ENCODE assay signal across 9 cellular contexts in the genomic region with DNA sequence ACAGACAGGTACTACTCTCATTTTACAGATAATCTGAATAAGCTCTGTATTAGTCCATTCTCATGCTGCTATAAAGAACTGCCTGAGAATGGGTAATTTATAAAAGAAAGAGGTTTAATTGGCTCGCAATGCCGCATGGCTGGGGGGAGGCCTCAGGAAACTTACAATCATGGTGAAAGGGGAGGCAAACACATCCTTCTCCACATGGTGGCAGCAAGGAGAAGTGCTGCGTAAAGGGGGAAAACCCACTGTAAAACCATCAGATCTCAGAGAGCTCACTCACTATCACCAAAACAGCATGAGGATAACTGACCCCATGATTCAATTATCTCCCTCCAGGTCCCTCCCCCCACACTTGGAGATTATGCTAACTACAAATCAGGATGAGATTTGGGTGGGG.
DNase-seq lines count a peak whose midpoint lies in the region; ATAC-seq and TF ChIP-seq lines count a peak whose summit lies in the region.
"Had no signal": no experiment of that assay in that cellular context is flagged by ENCODE, and none has a peak within 500 bp of the region (broad histone marks: within the 10 kb centered on the region; RNA-seq: fewer than 3 reads in every experiment).

No MANE protein-coding gene starts in this region.

- ATAC-seq in lower lobe of right lung = no peak
- no peak for ATAC-seq in stimulated activated naive CD8-positive, alpha-beta T cell treated with anti-CD3 and anti-CD28 coated beads, Interleukin-15, Interleukin-2, amounts not matched to agents 100 U/mL and 50 U/mL, for 24 hours
- no peak for ATAC-seq in HG03460 (IDR thresholded peaks at IDR 0.05; ENCODE audit: unreplicated experiment)

- no peaks in the 10 kb centered on the region for H3K27me3 ChIP-seq in lower lobe of right lung (ENCODE audit: low read depth)

- no peaks in the 10 kb centered on the region for H3K4me1 ChIP-seq in HEK293 (ENCODE audit: control insufficient read depth, insufficient read depth, low read length)
- H3K4me1 ChIP-seq in lower lobe of right lung = no peaks in the 10 kb centered on the region

- CTCF ChIA-PET in HEK293 (lab: Yijun Ruan, JAX) = interaction anchor here (0.6 to 1.7 kb wide), 5 partner anchors 13 to 335 kb away, joined by 3 read pairs; no protein-coding TSS in a partner anchor

- POLR2A ChIA-PET in HEK293 (lab: Yijun Ruan, JAX) = no interaction called here

- TF ChIP-seq CTCF in HEK293 (tag by site-specific recombination; IDR thresholded peaks at IDR 0.05) (no peak; the same call in 1 of the 2 replicates), lower lobe of right lung (IDR thresholded peaks at IDR 0.05) (no peak)

- DNase-seq in NCI-H1092 treated with DMSO at 0.1 percent for 48 hours (lab: John Stamatoyannopoulos, UW) = peak; percentile 5
- DNase-seq in NCI-H1092 (lab: John Stamatoyannopoulos, UW) = no peak
- peak; percentile 60 for DNase-seq in RPMI7951 (ENCODE audit: low read depth)
- peak; percentile 50 for DNase-seq in kidney tubule cell (ENCODE audit: low spot score)
- no peak for DNase-seq in lower lobe of right lung
- no peak for DNase-seq in stimulated activated naive CD8-positive, alpha-beta T cell treated with anti-CD3 and anti-CD28 coated beads, Interleukin-15, Interleukin-2, amounts not matched to agents 100 U/mL and 50 U/mL, for 24 hours
- DNase-seq: NCI-H1105 treated with DMSO at 0.1 percent for 48 hours had no signal

- intact Hi-C loops in lower lobe of right lung (cut with DNase I) = no loop called here

- no peak overlapping the region for H3K27ac ChIP-seq in HEK293 (ENCODE audit: extremely low read depth, low read depth, low read length)
- H3K27ac ChIP-seq in lower lobe of right lung = no peak overlapping the region

- H3K9me3 ChIP-seq in HEK293 (ENCODE audit: control insufficient read depth, insufficient read depth, low read depth, low read length) (no peaks in the 10 kb centered on the region), lower lobe of right lung (no peaks in the 10 kb centered on the region)

- H3K4me3 ChIP-seq in HEK293 (ENCODE audit: low read depth, low read length) = no peak overlapping the region
- no peak overlapping the region for H3K4me3 ChIP-seq in lower lobe of right lung

- H3K36me3 ChIP-seq in HEK293 (ENCODE audit: control insufficient read depth in 2 of 2, insufficient read depth in 1 of 2, low read length in 2 of 2) = no peaks in the 10 kb centered on the region
- H3K36me3 ChIP-seq in lower lobe of right lung = no peaks in the 10 kb centered on the region

TF ChIP-seq in HEK293, 187 proteins besides CTCF, POLR2A, EP300 and RAD21:
- TF ChIP-seq ZNF121 (tag by site-specific recombination; IDR thresholded peaks at IDR 0.05) = no peak
- no peak for TF ChIP-seq ZNF2 (tag by site-specific recombination; IDR thresholded peaks at IDR 0.05)
- TF ChIP-seq KLF16 (tag by site-specific recombination; IDR thresholded peaks at IDR 0.05) = no peak
- TF ChIP-seq ZNF654 (tag by site-specific recombination; IDR thresholded peaks at IDR 0.05; ENCODE audit: low read depth) = 0 out of 2 replicates have a peak, but pooled peaks have one; percentile 15
- TF ChIP-seq, protein P1, sequence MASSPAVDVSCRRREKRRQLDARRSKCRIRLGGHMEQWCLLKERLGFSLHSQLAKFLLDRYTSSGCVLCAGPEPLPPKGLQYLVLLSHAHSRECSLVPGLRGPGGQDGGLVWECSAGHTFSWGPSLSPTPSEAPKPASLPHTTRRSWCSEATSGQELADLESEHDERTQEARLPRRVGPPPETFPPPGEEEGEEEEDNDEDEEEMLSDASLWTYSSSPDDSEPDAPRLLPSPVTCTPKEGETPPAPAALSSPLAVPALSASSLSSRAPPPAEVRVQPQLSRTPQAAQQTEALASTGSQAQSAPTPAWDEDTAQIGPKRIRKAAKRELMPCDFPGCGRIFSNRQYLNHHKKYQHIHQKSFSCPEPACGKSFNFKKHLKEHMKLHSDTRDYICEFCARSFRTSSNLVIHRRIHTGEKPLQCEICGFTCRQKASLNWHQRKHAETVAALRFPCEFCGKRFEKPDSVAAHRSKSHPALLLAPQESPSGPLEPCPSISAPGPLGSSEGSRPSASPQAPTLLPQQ (tag by site-specific recombination; IDR thresholded peaks at IDR 0.05) = no peak
- TF ChIP-seq BCL11A (tag by site-specific recombination; IDR thresholded peaks at IDR 0.05; ENCODE audit: low read depth) = no peak
- no peak for TF ChIP-seq ZNF571 (tag by site-specific recombination; IDR thresholded peaks at IDR 0.05)
- 0 out of 2 replicates have a peak, but pooled peaks have one; percentile 26 for TF ChIP-seq ZNF561 (tag by site-specific recombination; IDR thresholded peaks at IDR 0.05; ENCODE audit: borderline replicate concordance)
- TF ChIP-seq ZNF423 (tag by site-specific recombination; IDR thresholded peaks at IDR 0.05) = no peak
- TF ChIP-seq SCRT2 (tag by site-specific recombination; IDR thresholded peaks at IDR 0.05) = no peak
- TF ChIP-seq GLI4 (tag by site-specific recombination; IDR thresholded peaks at IDR 0.05) = no peak
- TF ChIP-seq TRIM28 (IDR thresholded peaks at IDR 0.05; ENCODE audit: borderline replicate concordance, low read length) = 0 out of 2 replicates have a peak, but pooled peaks have one; percentile 26
- no peak for TF ChIP-seq ZNF146 (tag by site-specific recombination; IDR thresholded peaks at IDR 0.05)
- no peak for TF ChIP-seq ZNF776 (tag by site-specific recombination; IDR thresholded peaks at IDR 0.05; ENCODE audit: borderline replicate concordance)
- TF ChIP-seq OVOL3 (tag by site-specific recombination; IDR thresholded peaks at IDR 0.05) = no peak
- TF ChIP-seq, protein P2, sequence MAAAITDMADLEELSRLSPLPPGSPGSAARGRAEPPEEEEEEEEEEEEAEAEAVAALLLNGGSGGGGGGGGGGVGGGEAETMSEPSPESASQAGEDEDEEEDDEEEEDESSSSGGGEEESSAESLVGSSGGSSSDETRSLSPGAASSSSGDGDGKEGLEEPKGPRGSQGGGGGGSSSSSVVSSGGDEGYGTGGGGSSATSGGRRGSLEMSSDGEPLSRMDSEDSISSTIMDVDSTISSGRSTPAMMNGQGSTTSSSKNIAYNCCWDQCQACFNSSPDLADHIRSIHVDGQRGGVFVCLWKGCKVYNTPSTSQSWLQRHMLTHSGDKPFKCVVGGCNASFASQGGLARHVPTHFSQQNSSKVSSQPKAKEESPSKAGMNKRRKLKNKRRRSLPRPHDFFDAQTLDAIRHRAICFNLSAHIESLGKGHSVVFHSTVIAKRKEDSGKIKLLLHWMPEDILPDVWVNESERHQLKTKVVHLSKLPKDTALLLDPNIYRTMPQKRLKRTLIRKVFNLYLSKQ (tag by site-specific recombination; IDR thresholded peaks at IDR 0.05; ENCODE audit: borderline replicate concordance) = no peak

Comparison
In these comparisons a context has a peak if more than half of its experiments do, and no peak if none do; other contexts are left out.
1. DNase-seq: peak in NCI-H1092 treated with DMSO at 0.1 percent for 48 hours (single experiment), RPMI7951 (single experiment) and kidney tubule cell (single experiment); none in NCI-H1092 (single experiment), lower lobe of right lung (single experiment) and stimulated activated naive CD8-positive, alpha-beta T cell treated with anti-CD3 and anti-CD28 coated beads, Interleukin-15, Interleukin-2, amounts not matched to agents 100 U/mL and 50 U/mL, for 24 hours (single experiment).